1 cellular context compared by ENCODE assay signal in the genomic region with DNA sequence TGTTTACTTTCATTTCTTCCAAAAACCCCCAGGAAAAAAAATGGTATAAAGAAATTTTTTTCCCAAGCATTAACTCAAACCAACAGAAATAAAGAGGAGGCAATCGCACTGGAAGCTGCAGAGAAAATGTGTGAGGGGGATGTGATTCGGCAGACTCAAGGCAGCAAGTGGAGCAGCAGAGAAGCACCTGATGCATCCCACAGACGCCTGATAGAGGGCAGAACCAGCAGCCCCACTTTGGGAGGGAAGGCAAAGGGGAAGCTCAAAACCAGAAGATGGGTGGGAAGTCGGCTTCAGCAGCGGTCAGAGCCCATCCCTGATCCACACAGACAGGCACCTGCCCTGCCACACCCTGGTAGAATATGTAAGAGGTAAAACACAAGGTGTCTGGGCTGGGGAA.
TF ChIP-seq lines count a peak whose summit lies in the region.

No MANE protein-coding gene starts in this region.

TF ChIP-seq in GM23338, 12 proteins besides CTCF, POLR2A, EP300 and RAD21 (continued from another document):
- TF ChIP-seq, protein P1, sequence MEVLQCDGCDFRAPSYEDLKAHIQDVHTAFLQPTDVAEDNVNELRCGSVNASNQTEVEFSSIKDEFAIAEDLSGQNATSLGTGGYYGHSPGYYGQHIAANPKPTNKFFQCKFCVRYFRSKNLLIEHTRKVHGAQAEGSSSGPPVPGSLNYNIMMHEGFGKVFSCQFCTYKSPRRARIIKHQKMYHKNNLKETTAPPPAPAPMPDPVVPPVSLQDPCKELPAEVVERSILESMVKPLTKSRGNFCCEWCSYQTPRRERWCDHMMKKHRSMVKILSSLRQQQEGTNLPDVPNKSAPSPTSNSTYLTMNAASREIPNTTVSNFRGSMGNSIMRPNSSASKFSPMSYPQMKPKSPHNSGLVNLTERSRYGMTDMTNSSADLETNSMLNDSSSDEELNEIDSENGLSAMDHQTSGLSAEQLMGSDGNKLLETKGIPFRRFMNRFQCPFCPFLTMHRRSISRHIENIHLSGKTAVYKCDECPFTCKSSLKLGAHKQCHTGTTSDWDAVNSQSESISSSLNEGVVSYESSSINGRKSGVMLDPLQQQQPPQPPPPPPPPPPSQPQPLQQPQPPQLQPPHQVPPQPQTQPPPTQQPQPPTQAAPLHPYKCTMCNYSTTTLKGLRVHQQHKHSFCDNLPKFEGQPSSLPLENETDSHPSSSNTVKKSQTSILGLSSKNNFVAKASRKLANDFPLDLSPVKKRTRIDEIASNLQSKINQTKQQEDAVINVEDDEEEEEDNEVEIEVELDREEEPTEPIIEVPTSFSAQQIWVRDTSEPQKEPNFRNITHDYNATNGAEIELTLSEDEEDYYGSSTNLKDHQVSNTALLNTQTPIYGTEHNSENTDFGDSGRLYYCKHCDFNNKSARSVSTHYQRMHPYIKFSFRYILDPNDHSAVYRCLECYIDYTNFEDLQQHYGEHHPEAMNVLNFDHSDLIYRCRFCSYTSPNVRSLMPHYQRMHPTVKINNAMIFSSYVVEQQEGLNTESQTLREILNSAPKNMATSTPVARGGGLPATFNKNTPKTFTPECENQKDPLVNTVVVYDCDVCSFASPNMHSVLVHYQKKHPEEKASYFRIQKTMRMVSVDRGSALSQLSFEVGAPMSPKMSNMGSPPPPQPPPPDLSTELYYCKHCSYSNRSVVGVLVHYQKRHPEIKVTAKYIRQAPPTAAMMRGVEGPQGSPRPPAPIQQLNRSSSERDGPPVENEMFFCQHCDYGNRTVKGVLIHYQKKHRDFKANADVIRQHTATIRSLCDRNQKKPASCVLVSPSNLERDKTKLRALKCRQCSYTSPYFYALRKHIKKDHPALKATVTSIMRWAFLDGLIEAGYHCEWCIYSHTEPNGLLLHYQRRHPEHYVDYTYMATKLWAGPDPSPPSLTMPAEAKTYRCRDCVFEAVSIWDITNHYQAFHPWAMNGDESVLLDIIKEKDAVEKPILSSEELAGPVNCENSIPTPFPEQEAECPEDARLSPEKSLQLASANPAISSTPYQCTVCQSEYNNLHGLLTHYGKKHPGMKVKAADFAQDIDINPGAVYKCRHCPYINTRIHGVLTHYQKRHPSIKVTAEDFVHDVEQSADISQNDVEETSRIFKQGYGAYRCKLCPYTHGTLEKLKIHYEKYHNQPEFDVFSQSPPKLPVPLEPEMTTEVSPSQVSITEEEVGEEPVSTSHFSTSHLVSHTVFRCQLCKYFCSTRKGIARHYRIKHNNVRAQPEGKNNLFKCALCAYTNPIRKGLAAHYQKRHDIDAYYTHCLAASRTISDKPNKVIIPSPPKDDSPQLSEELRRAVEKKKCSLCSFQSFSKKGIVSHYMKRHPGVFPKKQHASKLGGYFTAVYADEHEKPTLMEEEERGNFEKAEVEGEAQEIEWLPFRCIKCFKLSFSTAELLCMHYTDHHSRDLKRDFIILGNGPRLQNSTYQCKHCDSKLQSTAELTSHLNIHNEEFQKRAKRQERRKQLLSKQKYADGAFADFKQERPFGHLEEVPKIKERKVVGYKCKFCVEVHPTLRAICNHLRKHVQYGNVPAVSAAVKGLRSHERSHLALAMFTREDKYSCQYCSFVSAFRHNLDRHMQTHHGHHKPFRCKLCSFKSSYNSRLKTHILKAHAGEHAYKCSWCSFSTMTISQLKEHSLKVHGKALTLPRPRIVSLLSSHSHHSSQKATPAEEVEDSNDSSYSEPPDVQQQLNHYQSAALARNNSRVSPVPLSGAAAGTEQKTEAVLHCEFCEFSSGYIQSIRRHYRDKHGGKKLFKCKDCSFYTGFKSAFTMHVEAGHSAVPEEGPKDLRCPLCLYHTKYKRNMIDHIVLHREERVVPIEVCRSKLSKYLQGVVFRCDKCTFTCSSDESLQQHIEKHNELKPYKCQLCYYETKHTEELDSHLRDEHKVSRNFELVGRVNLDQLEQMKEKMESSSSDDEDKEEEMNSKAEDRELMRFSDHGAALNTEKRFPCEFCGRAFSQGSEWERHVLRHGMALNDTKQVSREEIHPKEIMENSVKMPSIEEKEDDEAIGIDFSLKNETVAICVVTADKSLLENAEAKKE (CRISPR knock-in tag; IDR thresholded peaks at IDR 0.05), result no peak
- TF ChIP-seq CREB1 (CRISPR knock-in tag; IDR thresholded peaks at IDR 0.05; ENCODE audit: low read depth), result no peak
- no peak for TF ChIP-seq ZNF114 (CRISPR knock-in tag; IDR thresholded peaks at IDR 0.05)
- no peak for TF ChIP-seq STAT1 (IDR thresholded peaks at IDR 0.05; ENCODE audit: unreplicated experiment)
- TF ChIP-seq, protein P2, sequence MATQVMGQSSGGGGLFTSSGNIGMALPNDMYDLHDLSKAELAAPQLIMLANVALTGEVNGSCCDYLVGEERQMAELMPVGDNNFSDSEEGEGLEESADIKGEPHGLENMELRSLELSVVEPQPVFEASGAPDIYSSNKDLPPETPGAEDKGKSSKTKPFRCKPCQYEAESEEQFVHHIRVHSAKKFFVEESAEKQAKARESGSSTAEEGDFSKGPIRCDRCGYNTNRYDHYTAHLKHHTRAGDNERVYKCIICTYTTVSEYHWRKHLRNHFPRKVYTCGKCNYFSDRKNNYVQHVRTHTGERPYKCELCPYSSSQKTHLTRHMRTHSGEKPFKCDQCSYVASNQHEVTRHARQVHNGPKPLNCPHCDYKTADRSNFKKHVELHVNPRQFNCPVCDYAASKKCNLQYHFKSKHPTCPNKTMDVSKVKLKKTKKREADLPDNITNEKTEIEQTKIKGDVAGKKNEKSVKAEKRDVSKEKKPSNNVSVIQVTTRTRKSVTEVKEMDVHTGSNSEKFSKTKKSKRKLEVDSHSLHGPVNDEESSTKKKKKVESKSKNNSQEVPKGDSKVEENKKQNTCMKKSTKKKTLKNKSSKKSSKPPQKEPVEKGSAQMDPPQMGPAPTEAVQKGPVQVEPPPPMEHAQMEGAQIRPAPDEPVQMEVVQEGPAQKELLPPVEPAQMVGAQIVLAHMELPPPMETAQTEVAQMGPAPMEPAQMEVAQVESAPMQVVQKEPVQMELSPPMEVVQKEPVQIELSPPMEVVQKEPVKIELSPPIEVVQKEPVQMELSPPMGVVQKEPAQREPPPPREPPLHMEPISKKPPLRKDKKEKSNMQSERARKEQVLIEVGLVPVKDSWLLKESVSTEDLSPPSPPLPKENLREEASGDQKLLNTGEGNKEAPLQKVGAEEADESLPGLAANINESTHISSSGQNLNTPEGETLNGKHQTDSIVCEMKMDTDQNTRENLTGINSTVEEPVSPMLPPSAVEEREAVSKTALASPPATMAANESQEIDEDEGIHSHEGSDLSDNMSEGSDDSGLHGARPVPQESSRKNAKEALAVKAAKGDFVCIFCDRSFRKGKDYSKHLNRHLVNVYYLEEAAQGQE (IDR thresholded peaks at IDR 0.05; ENCODE audit: unreplicated experiment), result no peak
